In genomic region chr13:98324105-98324504, GRCh38 we compare ENCODE assay signal across 18 cellular contexts.
A peak's percentile ranks its signal among the peaks of the same experiment; 100 is the strongest.
DNase-seq lines count a peak whose midpoint lies in the region; ATAC-seq and TF ChIP-seq lines count a peak whose summit lies in the region.
"Had no signal": no experiment of that assay in that cellular context is flagged by ENCODE, and none has a peak within 500 bp of the region (broad histone marks: within the 10 kb centered on the region; RNA-seq: fewer than 3 reads in every experiment).

No MANE protein-coding gene starts in this region.

- no peaks in the 10 kb centered on the region for H3K36me3 ChIP-seq in gastroesophageal sphincter
- H3K36me3 ChIP-seq: HAP-1, heart right ventricle, ovary had no signal

- TF ChIP-seq POLR2A in gastroesophageal sphincter (IDR thresholded peaks at IDR 0.05), result no peak

- H3K27ac Mint-ChIP-seq in stimulated activated naive B cell treated with anti-CD40 and anti-IgM and Interleukin-4, amounts not matched to agents 10 μg/mL and 1 μg/mL and 100 μg/mL, for 72 hours, result no peak overlapping the region

- DNase-seq in LNCaP clone FGC (ENCODE audit: low read depth) (peak; percentile 70), astrocyte of the hippocampus (ENCODE audit: low read depth, low spot score) (peak; percentile 48), sciatic nerve (ENCODE audit: low spot score) (no peak), NCI-H1105 treated with DMSO at 0.1 percent for 48 hours (lab: John Stamatoyannopoulos, UW) (no peak)
- DNase-seq in stimulated activated naive B cell treated with anti-CD40 and anti-IgM and Interleukin-4, amounts not matched to agents 10 μg/mL and 1 μg/mL and 100 μg/mL, for 72 hours, result no peak
- DNase-seq in stimulated activated CD4-positive, alpha-beta T cell treated with anti-CD3 and anti-CD28 coated beads, Interleukin-4, amount 100 ng/mL, for 24 hours, result no peak
- DNase-seq: activated CD4-positive, alpha-beta T cell treated with anti-CD3 and anti-CD28 coated beads for 48 hours; activated gamma-delta T cell; Calu3; erythroblast; heart right ventricle; KG1; NCI-H1417 treated with DMSO at 0.1 percent for 48 hours; ovary; small intestine had no signal

- no peaks in the 10 kb centered on the region for H3K4me1 Mint-ChIP-seq in stimulated activated naive B cell treated with anti-CD40 and anti-IgM and Interleukin-4, amounts not matched to agents 10 μg/mL and 1 μg/mL and 100 μg/mL, for 72 hours

- intact Hi-C loops in sciatic nerve (cut with DNase I), result no loop called here

- ATAC-seq in gastroesophageal sphincter, result peak; percentile 39
- ATAC-seq in sciatic nerve, result peak; percentile 91
- ATAC-seq in stimulated activated naive B cell treated with anti-CD40 and anti-IgM and Interleukin-4, amounts not matched to agents 10 μg/mL and 1 μg/mL and 100 μg/mL, for 72 hours (replicated peaks), result no peak

- peaks cover 7 to 13% of the 10 kb centered on the region in 2 donors for H3K27me3 Mint-ChIP-seq in stimulated activated naive B cell treated with anti-CD40 and anti-IgM and Interleukin-4, amounts not matched to agents 10 μg/mL and 1 μg/mL and 100 μg/mL, for 72 hours

- no peak for TF ChIP-seq EP300 in gastroesophageal sphincter (IDR thresholded peaks at IDR 0.05)

- H3K9me3 ChIP-seq in gastroesophageal sphincter, result no peaks in the 10 kb centered on the region
- H3K9me3 ChIP-seq: HAP-1, heart right ventricle, ovary had no signal

- H3K27ac ChIP-seq in gastroesophageal sphincter, result no peak overlapping the region
- H3K27ac ChIP-seq: heart right ventricle, ovary, RWPE1 had no signal

- no peak overlapping the region for H3K4me3 Mint-ChIP-seq in stimulated activated naive B cell treated with anti-CD40 and anti-IgM and Interleukin-4, amounts not matched to agents 10 μg/mL and 1 μg/mL and 100 μg/mL, for 72 hours

- H3K36me3 Mint-ChIP-seq in stimulated activated naive B cell treated with anti-CD40 and anti-IgM and Interleukin-4, amounts not matched to agents 10 μg/mL and 1 μg/mL and 100 μg/mL, for 72 hours, result no peaks in the 10 kb centered on the region

- TF ChIP-seq CTCF in LNCaP clone FGC (IDR thresholded peaks at IDR 0.05; ENCODE audit: control insufficient read depth, extremely low read depth, insufficient read depth) (no peak), gastroesophageal sphincter (IDR thresholded peaks at IDR 0.05) (no peak)

- no peaks in the 10 kb centered on the region for H3K9me3 Mint-ChIP-seq in stimulated activated naive B cell treated with anti-CD40 and anti-IgM and Interleukin-4, amounts not matched to agents 10 μg/mL and 1 μg/mL and 100 μg/mL, for 72 hours

- peaks cover 0 to 13% (median 0%) of the 10 kb centered on the region in 3 donors for H3K4me1 ChIP-seq in gastroesophageal sphincter

- WGBS in gastroesophageal sphincter (ENCODE audit: low coverage in 1 of 2), 2 donors, result 84 to 94% methylated on average over 7 of the region's 7 CpGs

- no peak overlapping the region for H3K4me3 ChIP-seq in LNCaP clone FGC (ENCODE audit: low read depth, low read length)
- H3K4me3 ChIP-seq in gastroesophageal sphincter, result no peak overlapping the region
- H3K4me3 ChIP-seq: HAP-1, heart right ventricle, ovary had no signal

- no peaks in the 10 kb centered on the region for H3K27me3 ChIP-seq in gastroesophageal sphincter
- H3K27me3 ChIP-seq: heart right ventricle, ovary had no signal

Comparison
In these comparisons a context has a peak if more than half of its experiments do, and no peak if none do; other contexts are left out.
1. DNase-seq: peak in LNCaP clone FGC (single experiment) and astrocyte of the hippocampus (single experiment); none in sciatic nerve (single experiment), NCI-H1105 treated with DMSO at 0.1 percent for 48 hours (single experiment), stimulated activated naive B cell treated with anti-CD40 and anti-IgM and Interleukin-4, amounts not matched to agents 10 μg/mL and 1 μg/mL and 100 μg/mL, for 72 hours (single experiment) and stimulated activated CD4-positive, alpha-beta T cell treated with anti-CD3 and anti-CD28 coated beads, Interleukin-4, amount 100 ng/mL, for 24 hours (single experiment).
2. ATAC-seq: peak in gastroesophageal sphincter (single experiment) and sciatic nerve (single experiment); none in stimulated activated naive B cell treated with anti-CD40 and anti-IgM and Interleukin-4, amounts not matched to agents 10 μg/mL and 1 μg/mL and 100 μg/mL, for 72 hours (0 of 2).